ENCODE assay signal across 1 cellular context in the genomic region with DNA sequence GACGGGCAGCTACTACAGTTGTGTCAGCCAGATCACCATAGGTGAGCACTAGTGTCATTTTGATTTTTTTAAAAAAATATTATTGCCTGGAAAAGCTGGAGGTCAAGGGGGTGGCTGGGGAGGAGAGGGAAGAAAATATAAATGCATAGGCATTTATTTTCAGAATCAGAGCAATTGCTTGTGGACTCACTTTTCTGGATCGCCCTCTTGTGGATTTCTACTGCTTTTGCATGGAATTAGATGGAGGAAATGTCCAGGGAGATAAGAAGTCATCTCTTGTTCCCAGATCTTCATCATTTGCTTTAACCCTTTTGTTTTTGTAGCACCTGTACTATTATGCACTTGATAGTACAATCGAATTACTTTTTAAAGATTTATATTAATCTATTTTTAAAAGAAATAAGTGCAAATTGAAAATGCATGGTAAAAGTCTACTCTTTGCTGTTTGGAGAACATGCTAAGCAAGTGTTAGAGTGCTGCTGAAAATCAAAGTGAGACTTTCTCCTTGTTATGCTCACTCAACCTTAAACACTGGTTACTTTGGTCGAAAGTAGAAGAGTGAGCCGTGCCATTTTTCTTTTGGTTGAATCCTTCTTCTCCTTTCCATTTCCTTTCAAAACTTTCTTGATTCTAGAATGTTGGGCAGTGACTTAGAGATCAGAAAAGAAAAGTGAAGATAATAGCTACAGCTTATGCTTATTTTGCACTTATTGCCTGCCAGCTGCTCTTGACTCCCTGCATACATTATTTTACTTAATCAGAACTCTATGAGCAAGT.
TF ChIP-seq lines count a peak whose summit lies in the region.

No MANE protein-coding gene starts in this region.

TF ChIP-seq in GM23338, 12 proteins besides CTCF, POLR2A, EP300 and RAD21 (continued from another document):
- TF ChIP-seq, protein P1, sequence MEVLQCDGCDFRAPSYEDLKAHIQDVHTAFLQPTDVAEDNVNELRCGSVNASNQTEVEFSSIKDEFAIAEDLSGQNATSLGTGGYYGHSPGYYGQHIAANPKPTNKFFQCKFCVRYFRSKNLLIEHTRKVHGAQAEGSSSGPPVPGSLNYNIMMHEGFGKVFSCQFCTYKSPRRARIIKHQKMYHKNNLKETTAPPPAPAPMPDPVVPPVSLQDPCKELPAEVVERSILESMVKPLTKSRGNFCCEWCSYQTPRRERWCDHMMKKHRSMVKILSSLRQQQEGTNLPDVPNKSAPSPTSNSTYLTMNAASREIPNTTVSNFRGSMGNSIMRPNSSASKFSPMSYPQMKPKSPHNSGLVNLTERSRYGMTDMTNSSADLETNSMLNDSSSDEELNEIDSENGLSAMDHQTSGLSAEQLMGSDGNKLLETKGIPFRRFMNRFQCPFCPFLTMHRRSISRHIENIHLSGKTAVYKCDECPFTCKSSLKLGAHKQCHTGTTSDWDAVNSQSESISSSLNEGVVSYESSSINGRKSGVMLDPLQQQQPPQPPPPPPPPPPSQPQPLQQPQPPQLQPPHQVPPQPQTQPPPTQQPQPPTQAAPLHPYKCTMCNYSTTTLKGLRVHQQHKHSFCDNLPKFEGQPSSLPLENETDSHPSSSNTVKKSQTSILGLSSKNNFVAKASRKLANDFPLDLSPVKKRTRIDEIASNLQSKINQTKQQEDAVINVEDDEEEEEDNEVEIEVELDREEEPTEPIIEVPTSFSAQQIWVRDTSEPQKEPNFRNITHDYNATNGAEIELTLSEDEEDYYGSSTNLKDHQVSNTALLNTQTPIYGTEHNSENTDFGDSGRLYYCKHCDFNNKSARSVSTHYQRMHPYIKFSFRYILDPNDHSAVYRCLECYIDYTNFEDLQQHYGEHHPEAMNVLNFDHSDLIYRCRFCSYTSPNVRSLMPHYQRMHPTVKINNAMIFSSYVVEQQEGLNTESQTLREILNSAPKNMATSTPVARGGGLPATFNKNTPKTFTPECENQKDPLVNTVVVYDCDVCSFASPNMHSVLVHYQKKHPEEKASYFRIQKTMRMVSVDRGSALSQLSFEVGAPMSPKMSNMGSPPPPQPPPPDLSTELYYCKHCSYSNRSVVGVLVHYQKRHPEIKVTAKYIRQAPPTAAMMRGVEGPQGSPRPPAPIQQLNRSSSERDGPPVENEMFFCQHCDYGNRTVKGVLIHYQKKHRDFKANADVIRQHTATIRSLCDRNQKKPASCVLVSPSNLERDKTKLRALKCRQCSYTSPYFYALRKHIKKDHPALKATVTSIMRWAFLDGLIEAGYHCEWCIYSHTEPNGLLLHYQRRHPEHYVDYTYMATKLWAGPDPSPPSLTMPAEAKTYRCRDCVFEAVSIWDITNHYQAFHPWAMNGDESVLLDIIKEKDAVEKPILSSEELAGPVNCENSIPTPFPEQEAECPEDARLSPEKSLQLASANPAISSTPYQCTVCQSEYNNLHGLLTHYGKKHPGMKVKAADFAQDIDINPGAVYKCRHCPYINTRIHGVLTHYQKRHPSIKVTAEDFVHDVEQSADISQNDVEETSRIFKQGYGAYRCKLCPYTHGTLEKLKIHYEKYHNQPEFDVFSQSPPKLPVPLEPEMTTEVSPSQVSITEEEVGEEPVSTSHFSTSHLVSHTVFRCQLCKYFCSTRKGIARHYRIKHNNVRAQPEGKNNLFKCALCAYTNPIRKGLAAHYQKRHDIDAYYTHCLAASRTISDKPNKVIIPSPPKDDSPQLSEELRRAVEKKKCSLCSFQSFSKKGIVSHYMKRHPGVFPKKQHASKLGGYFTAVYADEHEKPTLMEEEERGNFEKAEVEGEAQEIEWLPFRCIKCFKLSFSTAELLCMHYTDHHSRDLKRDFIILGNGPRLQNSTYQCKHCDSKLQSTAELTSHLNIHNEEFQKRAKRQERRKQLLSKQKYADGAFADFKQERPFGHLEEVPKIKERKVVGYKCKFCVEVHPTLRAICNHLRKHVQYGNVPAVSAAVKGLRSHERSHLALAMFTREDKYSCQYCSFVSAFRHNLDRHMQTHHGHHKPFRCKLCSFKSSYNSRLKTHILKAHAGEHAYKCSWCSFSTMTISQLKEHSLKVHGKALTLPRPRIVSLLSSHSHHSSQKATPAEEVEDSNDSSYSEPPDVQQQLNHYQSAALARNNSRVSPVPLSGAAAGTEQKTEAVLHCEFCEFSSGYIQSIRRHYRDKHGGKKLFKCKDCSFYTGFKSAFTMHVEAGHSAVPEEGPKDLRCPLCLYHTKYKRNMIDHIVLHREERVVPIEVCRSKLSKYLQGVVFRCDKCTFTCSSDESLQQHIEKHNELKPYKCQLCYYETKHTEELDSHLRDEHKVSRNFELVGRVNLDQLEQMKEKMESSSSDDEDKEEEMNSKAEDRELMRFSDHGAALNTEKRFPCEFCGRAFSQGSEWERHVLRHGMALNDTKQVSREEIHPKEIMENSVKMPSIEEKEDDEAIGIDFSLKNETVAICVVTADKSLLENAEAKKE (CRISPR knock-in tag; IDR thresholded peaks at IDR 0.05): no peak
- no peak for TF ChIP-seq CREB1 (CRISPR knock-in tag; IDR thresholded peaks at IDR 0.05; ENCODE audit: low read depth)
- no peak for TF ChIP-seq STAT1 (IDR thresholded peaks at IDR 0.05; ENCODE audit: unreplicated experiment)
- no peak for TF ChIP-seq ZNF114 (CRISPR knock-in tag; IDR thresholded peaks at IDR 0.05)
- no peak for TF ChIP-seq JUNB (IDR thresholded peaks at IDR 0.05; ENCODE audit: unreplicated experiment)
TF ChIP-seq in GM23338: peak in this region for 0.
